In the genomic region with DNA sequence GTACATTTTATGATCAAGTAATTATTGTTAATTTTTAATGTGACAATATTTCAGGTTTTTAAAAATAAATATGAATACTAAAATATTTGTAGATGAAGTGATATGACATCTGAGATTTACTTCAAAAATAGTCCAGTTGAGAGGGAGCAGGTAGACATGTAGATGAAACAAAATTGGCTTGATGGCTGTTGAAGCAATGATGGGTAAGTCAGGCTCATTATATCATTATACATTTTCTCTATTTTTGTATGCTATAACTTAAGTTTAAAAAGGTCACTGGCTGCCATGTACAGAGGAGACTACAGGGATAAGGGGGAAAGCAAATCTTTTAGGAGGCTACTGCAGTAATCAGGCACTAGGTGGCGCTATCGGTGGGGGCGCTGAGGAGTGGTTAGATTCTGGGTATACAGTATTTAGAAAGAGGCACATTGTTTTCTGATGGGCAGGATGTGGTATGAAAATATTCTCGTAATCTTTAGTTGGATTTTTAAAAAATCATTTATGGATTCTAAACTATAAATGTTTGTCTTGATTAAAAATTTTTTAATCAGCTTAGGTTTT, we compare ENCODE assay signal across 1 cellular context.
TF ChIP-seq lines count a peak whose summit lies in the region.

No MANE protein-coding gene starts in this region.

TF ChIP-seq in K562, 482 proteins besides CTCF, POLR2A, EP300 and RAD21 (continued from another document):
- TF ChIP-seq ZNF277 (CRISPR knock-in tag; IDR thresholded peaks at IDR 0.05; ENCODE audit: borderline replicate concordance) = no peak
- TF ChIP-seq KDM1A (IDR thresholded peaks at IDR 0.05) = peak in 1 of 2 experiments; percentile 14; a peak in 2 of 4 replicates
- peak in 1 of 2 experiments; percentile 94; a peak in 1 of 4 replicates for TF ChIP-seq ZNF318 (IDR thresholded peaks at IDR 0.05; ENCODE audit: borderline replicate concordance in 1 of 2, low read depth in 1 of 2)
- TF ChIP-seq ARID3A (IDR thresholded peaks at IDR 0.05; ENCODE audit: borderline replicate concordance, low read depth, low read length) = 0 out of 2 replicates have a peak, but pooled peaks have one; percentile 22
- TF ChIP-seq DEAF1 (CRISPR knock-in tag; IDR thresholded peaks at IDR 0.05) = peak; percentile 69
- peak; percentile 45; the same call in 1 of the 2 replicates for TF ChIP-seq NCOA6 (IDR thresholded peaks at IDR 0.05)
- TF ChIP-seq CCNT2 (IDR thresholded peaks at IDR 0.05; ENCODE audit: borderline replicate concordance, extremely low read depth, insufficient read length, low read depth, low read length) = no peak
- TF ChIP-seq EGR1 (conservative IDR thresholded peaks at IDR 0.05) = 0 out of 2 replicates have a peak, but pooled peaks have one; percentile 8
- TF ChIP-seq ZNF780A (CRISPR knock-in tag; IDR thresholded peaks at IDR 0.05) = no peak
- no peak for TF ChIP-seq MCM3 (IDR thresholded peaks at IDR 0.05)
- TF ChIP-seq XRCC3 (IDR thresholded peaks at IDR 0.05) = peak; percentile 69; the same call in 1 of the 2 replicates
- TF ChIP-seq MAZ (CRISPR knock-in tag; conservative IDR thresholded peaks at IDR 0.05 in 1 of 2, IDR thresholded peaks at IDR 0.05 in 1 of 2) = peak; percentile 31 to 83; a peak in 2 of 4 replicates
- TF ChIP-seq, protein P1, sequence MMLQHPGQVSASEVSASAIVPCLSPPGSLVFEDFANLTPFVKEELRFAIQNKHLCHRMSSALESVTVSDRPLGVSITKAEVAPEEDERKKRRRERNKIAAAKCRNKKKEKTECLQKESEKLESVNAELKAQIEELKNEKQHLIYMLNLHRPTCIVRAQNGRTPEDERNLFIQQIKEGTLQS (IDR thresholded peaks at IDR 0.05) = no peak
- TF ChIP-seq, protein P1 (CRISPR knock-in tag; conservative IDR thresholded peaks at IDR 0.05) = peak; percentile 44; the same call in 1 of the 2 replicates
- peak; percentile 50; the same call in 1 of the 2 replicates for TF ChIP-seq THRAP3 (IDR thresholded peaks at IDR 0.05; ENCODE audit: borderline replicate concordance)
- TF ChIP-seq ZZZ3 (IDR thresholded peaks at IDR 0.05) = 0 out of 2 replicates have a peak, but pooled peaks have one; percentile 53
- TF ChIP-seq RB1 (IDR thresholded peaks at IDR 0.05; ENCODE audit: low read depth) = peak; percentile 55; the same call in 1 of the 2 replicates
